In the genomic region with DNA sequence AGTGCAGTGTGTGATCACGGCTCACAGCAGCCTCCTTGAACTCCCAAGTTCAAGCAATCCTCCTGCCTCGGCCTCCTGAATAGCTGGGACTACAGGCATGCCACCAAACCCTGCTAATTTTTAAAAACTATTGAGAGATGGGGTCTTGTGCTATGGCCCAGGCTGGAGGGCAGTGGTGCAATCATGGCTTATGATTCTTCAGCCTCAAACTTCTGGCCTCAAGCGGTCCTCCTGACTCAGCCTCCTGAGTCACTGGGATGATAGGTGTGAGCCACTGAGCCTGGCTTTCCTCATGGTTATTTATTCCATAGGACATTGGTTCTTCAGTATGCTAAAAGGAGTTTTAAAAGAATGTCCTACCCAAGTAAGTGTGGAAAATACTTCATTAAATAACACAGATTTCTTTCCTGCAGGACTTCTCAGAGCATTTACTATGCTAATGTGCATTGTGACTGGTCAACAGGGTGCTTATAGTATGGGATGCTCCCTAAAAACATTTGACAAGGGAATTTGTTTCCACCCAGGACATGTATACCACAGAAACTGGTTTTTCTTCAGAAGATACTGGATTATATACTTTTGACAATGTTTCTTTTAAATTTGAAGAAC, we compare ENCODE assay signal across 31 cellular contexts.
"Had no signal": no experiment of that assay in that cellular context is flagged by ENCODE, and none has a peak within 500 bp of the region (broad histone marks: within the 10 kb centered on the region; RNA-seq: fewer than 3 reads in every experiment).

No MANE protein-coding gene starts in this region.

- H3K9ac ChIP-seq: neural progenitor cell, parathyroid adenoma had no signal

- FAIRE-seq: urothelium cell line had no signal

- H3K4me2 ChIP-seq: neural progenitor cell, smooth muscle cell had no signal

- H3K27ac ChIP-seq: neural progenitor cell, ovary, parathyroid adenoma, psoas muscle, skin epidermis, spleen, suprapubic skin, testis, tibial artery, transverse colon, upper lobe of left lung, vagina had no signal

- H3K27ac Mint-ChIP-seq: natural killer cell; nephron; progenitor cell of endocrine pancreas; stimulated activated memory B cell treated with anti-CD40 and anti-IgM and Interleukin-4, amounts not matched to agents 10 μg/mL and 1 μg/mL and 100 μg/mL, for 72 hours; stimulated activated naive CD8-positive, alpha-beta T cell treated with anti-CD3 and anti-CD28 coated beads, Interleukin-15, amount 100 ng/mL, for 72 hours had no signal

- H3K79me2 ChIP-seq: parathyroid adenoma had no signal

- H3K27me3 Mint-ChIP-seq: stimulated activated memory B cell treated with anti-CD40 and anti-IgM and Interleukin-4, amounts not matched to agents 10 μg/mL and 1 μg/mL and 100 μg/mL, for 72 hours; stimulated activated naive CD8-positive, alpha-beta T cell treated with anti-CD3 and anti-CD28 coated beads, Interleukin-15, amount 100 ng/mL, for 72 hours had no signal

- H3K36me3 Mint-ChIP-seq: natural killer cell; neural progenitor cell; stimulated activated memory B cell treated with anti-CD40 and anti-IgM and Interleukin-4, amounts not matched to agents 10 μg/mL and 1 μg/mL and 100 μg/mL, for 72 hours had no signal

- H3K4me1 Mint-ChIP-seq: nephron; stimulated activated memory B cell treated with anti-CD40 and anti-IgM and Interleukin-4, amounts not matched to agents 10 μg/mL and 1 μg/mL and 100 μg/mL, for 72 hours had no signal

- ATAC-seq: natural killer cell; psoas muscle; right cardiac atrium; sciatic nerve; stimulated activated memory B cell treated with anti-CD40 and anti-IgM and Interleukin-4, amounts not matched to agents 10 μg/mL and 1 μg/mL and 100 μg/mL, for 72 hours; stimulated activated naive CD8-positive, alpha-beta T cell treated with anti-CD3 and anti-CD28 coated beads, Interleukin-15, amount 100 ng/mL, for 72 hours; stimulated activated naive CD8-positive, alpha-beta T cell treated with anti-CD3 and anti-CD28 coated beads, Interleukin-15, Interleukin-2, amounts not matched to agents 100 U/mL and 50 U/mL, for 24 hours had no signal

- H3K9me3 ChIP-seq: ovary, psoas muscle, spleen, suprapubic skin, testis, tibial artery, transverse colon, upper lobe of left lung, vagina had no signal

- H3K36me3 ChIP-seq: neural progenitor cell, ovary, spleen, suprapubic skin, tibial artery, transverse colon, upper lobe of left lung, vagina had no signal

- H3K4me3 Mint-ChIP-seq: natural killer cell; nephron; neural progenitor cell; stimulated activated memory B cell treated with anti-CD40 and anti-IgM and Interleukin-4, amounts not matched to agents 10 μg/mL and 1 μg/mL and 100 μg/mL, for 72 hours; stimulated activated naive CD8-positive, alpha-beta T cell treated with anti-CD3 and anti-CD28 coated beads, Interleukin-15, amount 100 ng/mL, for 72 hours had no signal

- DNase-seq: natural killer cell; occipital lobe; ovary; posterior cingulate gyrus; psoas muscle; right cardiac atrium; spleen; stimulated activated CD4-positive, alpha-beta T cell treated with anti-CD3 and anti-CD28 coated beads, Interleukin-12 subunit alpha, Interleukin-12 subunit beta, amount 100 ng/mL, for 4 hours; stimulated activated CD4-positive, alpha-beta T cell treated with anti-CD3 and anti-CD28 coated beads, Interleukin-1b, Interleukin-23, amount 100 ng/mL, for 48 hours; stimulated activated CD4-positive, alpha-beta T cell treated with anti-CD3 and anti-CD28 coated beads, Interleukin-4, amount 100 ng/mL, for 1 hour; stimulated activated CD4-positive, alpha-beta T cell treated with anti-CD3 and anti-CD28 coated beads, Interleukin-4, amount 100 ng/mL, for 4 hours; stimulated activated CD8-positive, alpha-beta memory T cell treated with anti-CD3 and anti-CD28 coated beads, Interleukin-4, amount 100 ng/mL, for 48 hours; stimulated activated naive CD4-positive, alpha-beta T cell; stimulated activated naive CD8-positive, alpha-beta T cell treated with anti-CD3 and anti-CD28 coated beads, Interleukin-15, amount 100 ng/mL, for 72 hours; stimulated activated naive CD8-positive, alpha-beta T cell treated with anti-CD3 and anti-CD28 coated beads, Interleukin-15, Interleukin-2, amounts not matched to agents 100 U/mL and 50 U/mL, for 24 hours; substantia nigra; testis; tibial artery; transverse colon; upper lobe of left lung had no signal

- H3K4me3 ChIP-seq: neural progenitor cell, ovary, psoas muscle, skin epidermis, smooth muscle cell, spleen, suprapubic skin, testis, tibial artery, transverse colon, upper lobe of left lung, vagina had no signal

- H3K9me3 Mint-ChIP-seq: natural killer cell; nephron; neural progenitor cell; stimulated activated memory B cell treated with anti-CD40 and anti-IgM and Interleukin-4, amounts not matched to agents 10 μg/mL and 1 μg/mL and 100 μg/mL, for 72 hours; stimulated activated naive CD8-positive, alpha-beta T cell treated with anti-CD3 and anti-CD28 coated beads, Interleukin-15, amount 100 ng/mL, for 72 hours had no signal

- H3K4me1 ChIP-seq: neural progenitor cell, parathyroid adenoma, psoas muscle, spleen, suprapubic skin, testis, transverse colon, upper lobe of left lung, vagina had no signal

- H3K27me3 ChIP-seq: neural progenitor cell, ovary, suprapubic skin, testis, tibial artery, transverse colon, upper lobe of left lung, vagina had no signal

- H2AFZ ChIP-seq: neural progenitor cell, parathyroid adenoma had no signal
